ENCODE assay signal across 1 cellular context in the genomic region with DNA sequence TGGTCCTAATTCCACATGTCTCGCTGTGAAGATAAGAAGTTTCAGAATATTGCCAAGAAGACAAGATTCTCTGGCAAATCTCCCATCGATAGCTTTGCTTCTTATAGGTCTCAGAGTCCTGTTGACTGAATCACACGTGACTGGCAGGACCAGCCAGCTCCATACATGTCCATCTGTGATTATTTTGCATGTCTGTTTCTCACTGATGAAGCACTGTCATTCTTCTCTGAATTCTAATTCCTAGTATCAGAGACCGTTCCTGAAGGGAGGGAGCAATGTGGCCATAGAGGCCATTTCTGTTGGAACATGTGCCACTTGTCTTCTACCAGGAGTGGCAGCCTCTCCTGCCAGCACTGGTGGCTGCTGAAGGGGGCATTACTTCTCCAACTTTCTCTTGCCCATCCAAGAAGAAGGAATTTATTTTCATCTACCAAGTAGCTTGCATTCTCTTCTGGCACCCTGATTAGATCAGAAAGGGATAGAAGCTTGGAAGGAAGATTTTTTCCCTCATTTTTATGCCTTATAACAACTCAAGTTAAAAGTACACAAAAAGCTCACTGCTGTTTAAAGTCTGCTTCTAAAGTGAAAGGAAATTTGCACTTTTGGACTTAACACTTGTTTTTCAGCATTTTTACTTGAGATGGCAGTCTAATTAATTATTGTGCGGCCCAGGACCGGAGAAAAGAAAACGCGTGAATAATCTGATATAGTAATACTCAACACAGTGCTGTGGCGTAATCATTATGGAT.
TF ChIP-seq lines count a peak whose summit lies in the region.

No MANE protein-coding gene starts in this region.

TF ChIP-seq in GM23338, 12 proteins besides CTCF, POLR2A, EP300 and RAD21 (continued from another document):
- TF ChIP-seq ZNF462 (CRISPR knock-in tag; IDR thresholded peaks at IDR 0.05) (no peak), ZNF114 (CRISPR knock-in tag; IDR thresholded peaks at IDR 0.05) (no peak), NANOG (IDR thresholded peaks at IDR 0.05; ENCODE audit: borderline replicate concordance) (no peak), ZNF331 (CRISPR knock-in tag; IDR thresholded peaks at IDR 0.05; ENCODE audit: low read depth) (no peak), CREB1 (CRISPR knock-in tag; IDR thresholded peaks at IDR 0.05; ENCODE audit: low read depth) (no peak)
